1 cellular context compared by ENCODE assay signal in genomic region chr18:6031442-6031841, GRCh38.
TF ChIP-seq lines count a peak whose summit lies in the region.

No MANE protein-coding gene starts in this region.

TF ChIP-seq in GM12878, 131 proteins besides CTCF, POLR2A, EP300 and RAD21 (continued from another document):
- TF ChIP-seq PRDM15 (CRISPR knock-in tag; IDR thresholded peaks at IDR 0.05) (no peak), TBL1XR1 (IDR thresholded peaks at IDR 0.05; ENCODE audit: low read depth, low read length) (no peak)
